In the genomic region with DNA sequence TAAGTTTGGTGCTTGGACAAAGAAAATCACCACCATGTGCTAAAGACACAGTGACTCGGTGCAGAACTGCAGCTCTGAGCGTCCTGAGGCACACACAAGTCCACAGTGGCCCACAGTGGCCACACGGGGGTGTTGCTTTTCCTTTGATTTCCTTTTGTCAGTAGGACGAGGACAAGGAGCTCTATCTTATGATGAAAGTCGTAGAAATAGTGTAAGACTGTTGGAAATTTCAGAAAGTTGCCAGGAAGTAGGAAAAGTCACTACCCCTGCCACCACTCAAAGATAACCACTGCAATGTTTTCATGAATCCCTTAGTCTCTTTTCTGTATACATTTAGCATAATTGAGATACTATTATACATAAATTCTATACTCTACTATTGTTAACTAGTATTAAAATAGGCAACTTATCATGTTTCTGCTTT, we compare ENCODE assay signal across 9 cellular contexts.
DNase-seq lines count a peak whose midpoint lies in the region; ATAC-seq and TF ChIP-seq lines count a peak whose summit lies in the region.
"Had no signal": no experiment of that assay in that cellular context is flagged by ENCODE, and none has a peak within 500 bp of the region (broad histone marks: within the 10 kb centered on the region; RNA-seq: fewer than 3 reads in every experiment).

No MANE protein-coding gene starts in this region.

- H3K4me3 Mint-ChIP-seq in glutamatergic neuron (ENCODE audit: unreplicated experiment) (no peak overlapping the region), progenitor cell of endocrine pancreas (ENCODE audit: low read depth) (no peak overlapping the region)
- H3K4me3 Mint-ChIP-seq in activated naive CD8-positive, alpha-beta T cell treated with anti-CD3 and anti-CD28 coated beads for 36 hours: no peak overlapping the region
- H3K4me3 Mint-ChIP-seq: IgD-negative memory B cell had no signal

- H3K27me3 Mint-ChIP-seq in glutamatergic neuron (ENCODE audit: unreplicated experiment) (peaks cover 2% of the 10 kb centered on the region), progenitor cell of endocrine pancreas (no peaks in the 10 kb centered on the region)
- no peaks in the 10 kb centered on the region for H3K27me3 Mint-ChIP-seq in activated naive CD8-positive, alpha-beta T cell treated with anti-CD3 and anti-CD28 coated beads for 36 hours
- H3K27me3 Mint-ChIP-seq: IgD-negative memory B cell had no signal

- TF ChIP-seq CTCF in glutamatergic neuron (IDR thresholded peaks at IDR 0.05; ENCODE audit: partially characterized antibody, unreplicated experiment) (peak; percentile 52), progenitor cell of endocrine pancreas (IDR thresholded peaks at IDR 0.05; ENCODE audit: unreplicated experiment) (peak; percentile 69)

- H3K9me3 Mint-ChIP-seq in glutamatergic neuron (ENCODE audit: unreplicated experiment): peaks cover 3% of the 10 kb centered on the region
- H3K9me3 Mint-ChIP-seq in progenitor cell of endocrine pancreas (ENCODE audit: low read depth): no peaks in the 10 kb centered on the region
- no peaks in the 10 kb centered on the region for H3K9me3 Mint-ChIP-seq in activated naive CD8-positive, alpha-beta T cell treated with anti-CD3 and anti-CD28 coated beads for 36 hours
- H3K9me3 Mint-ChIP-seq: IgD-negative memory B cell had no signal

- DNase-seq in COR-L47 (lab: John Stamatoyannopoulos, UW) (peak; percentile 57), HK-2 (ENCODE audit: unreplicated experiment) (peak; percentile 35), T1000 (lab: John Stamatoyannopoulos, UW) (peak; percentile 5), glutamatergic neuron (peak; percentile 58), progenitor cell of endocrine pancreas (ENCODE audit: low spot score, unreplicated experiment) (no peak), putamen (ENCODE audit: low spot score) (no peak)
- DNase-seq in activated naive CD8-positive, alpha-beta T cell treated with anti-CD3 and anti-CD28 coated beads for 36 hours: no peak

- H3K27ac Mint-ChIP-seq in glutamatergic neuron (ENCODE audit: unreplicated experiment) (no peak overlapping the region), progenitor cell of endocrine pancreas (peak overlapping the region; percentile 50)
- H3K27ac Mint-ChIP-seq in activated naive CD8-positive, alpha-beta T cell treated with anti-CD3 and anti-CD28 coated beads for 36 hours: no peak overlapping the region
- H3K27ac Mint-ChIP-seq: IgD-negative memory B cell had no signal

- H3K36me3 Mint-ChIP-seq in glutamatergic neuron (ENCODE audit: unreplicated experiment) (no peaks in the 10 kb centered on the region), progenitor cell of endocrine pancreas (ENCODE audit: insufficient read depth) (peaks cover 28% of the 10 kb centered on the region)
- no peaks in the 10 kb centered on the region for H3K36me3 Mint-ChIP-seq in activated naive CD8-positive, alpha-beta T cell treated with anti-CD3 and anti-CD28 coated beads for 36 hours

- H3K4me1 Mint-ChIP-seq in glutamatergic neuron (ENCODE audit: low read depth, unreplicated experiment) (peaks cover 2% of the 10 kb centered on the region), progenitor cell of endocrine pancreas (ENCODE audit: low read depth) (peaks cover 10% of the 10 kb centered on the region)
- H3K4me1 Mint-ChIP-seq in activated naive CD8-positive, alpha-beta T cell treated with anti-CD3 and anti-CD28 coated beads for 36 hours: no peaks in the 10 kb centered on the region

- ATAC-seq in HG03571 (IDR thresholded peaks at IDR 0.05; ENCODE audit: unreplicated experiment): no peak

Comparison
In these comparisons a context has a peak if more than half of its experiments do, and no peak if none do; other contexts are left out.
1. DNase-seq: peak in COR-L47 (single experiment), HK-2 (single experiment), T1000 (single experiment) and glutamatergic neuron (single experiment); none in progenitor cell of endocrine pancreas (single experiment), activated naive CD8-positive, alpha-beta T cell treated with anti-CD3 and anti-CD28 coated beads for 36 hours (single experiment) and putamen (single experiment).